In genomic region chr14:99896371-99896770, GRCh38 we compare ENCODE assay signal across 21 cellular contexts.
"Had no signal": no experiment of that assay in that cellular context is flagged by ENCODE, and none has a peak within 500 bp of the region (broad histone marks: within the 10 kb centered on the region; RNA-seq: fewer than 3 reads in every experiment).

No MANE protein-coding gene starts in this region.

- H3K27me3 ChIP-seq: MG63 had no signal

- H3K36me3 ChIP-seq: MG63 had no signal

- H3K27ac ChIP-seq: RWPE1 had no signal

- H3K4me3 ChIP-seq: MG63 had no signal

- H3K9me3 ChIP-seq: MG63 had no signal

- DNase-seq: IMR-90, Karpas-422, KG1, MG63, NCI-H1092 treated with DMSO at 0.1 percent for 48 hours, NCI-H1436, NCI-H187, NCI-H2029, NCI-H2081 treated with DMSO at 0.1 percent for 48 hours, NCI-H2171, NCI-H226, NCI-H446, NCI-H510A, NCI-H524 treated with DMSO at 0.1 percent for 48 hours, NCI-H69, NCI-H774, PC-3, SHP77, SW 1271 had no signal

- FAIRE-seq: HepG2 had no signal
